21 cellular contexts compared by ENCODE assay signal in the genomic region with DNA sequence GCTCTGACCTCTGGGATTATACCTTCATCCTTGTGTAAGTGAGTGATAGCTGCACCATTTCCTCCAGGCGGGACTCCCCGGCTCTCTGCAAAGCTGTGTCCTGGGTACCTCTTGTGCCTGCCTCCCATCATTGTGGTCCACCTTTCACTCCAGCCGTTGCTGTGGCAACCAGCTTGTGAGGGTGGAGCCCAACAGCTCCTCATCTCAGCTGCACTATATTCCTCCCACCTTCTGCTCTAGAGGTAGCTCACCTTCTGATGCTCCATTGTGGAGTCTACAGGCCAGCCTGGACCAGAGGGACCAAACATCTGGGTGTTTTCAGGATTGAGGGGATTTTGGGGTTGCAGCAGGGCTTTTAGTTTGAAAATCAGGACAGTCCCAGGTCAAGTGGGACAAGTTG.
"Had no signal": no experiment of that assay in that cellular context is flagged by ENCODE, and none has a peak within 500 bp of the region (broad histone marks: within the 10 kb centered on the region; RNA-seq: fewer than 3 reads in every experiment).

No MANE protein-coding gene starts in this region.

- H3K9me3 ChIP-seq: adrenal gland, esophagus muscularis mucosa, thoracic aorta had no signal

- H3K36me3 Mint-ChIP-seq: activated CD8-positive, alpha-beta memory T cell treated with anti-CD3 and anti-CD28 coated beads, Interleukin-2, amount 10 ng/mL, durations not matched to agents 7 days and 5 days; activated naive CD8-positive, alpha-beta T cell; type B pancreatic cell had no signal

- H3K36me3 ChIP-seq: adrenal gland, esophagus muscularis mucosa, thoracic aorta had no signal

- ATAC-seq: activated CD8-positive, alpha-beta memory T cell treated with anti-CD3 and anti-CD28 coated beads, Interleukin-2, amount 10 ng/mL, durations not matched to agents 7 days and 5 days; activated CD8-positive, alpha-beta T cell treated with anti-CD3 and anti-CD28 coated beads for 36 hours; effector memory CD8-positive, alpha-beta T cell had no signal

- H3K27me3 Mint-ChIP-seq: activated CD4-positive, alpha-beta T cell treated with anti-CD3 and anti-CD28 coated beads, Interleukin-2, amount 10 ng/mL, durations not matched to agents 7 days and 5 days; activated CD8-positive, alpha-beta memory T cell treated with anti-CD3 and anti-CD28 coated beads, Interleukin-2, amount 10 ng/mL, durations not matched to agents 7 days and 5 days; activated naive CD8-positive, alpha-beta T cell; effector memory CD8-positive, alpha-beta T cell had no signal

- H3K9me3 Mint-ChIP-seq: activated CD8-positive, alpha-beta T cell treated with anti-CD3 and anti-CD28 coated beads for 36 hours; activated T-helper 1 cell treated with anti-CD3 and anti-CD28 coated beads, Interleukin-12 subunit alpha, Interleukin-12 subunit beta, Interleukin-2, Interleukin-4 antibody, amounts not matched to agents 30 ng/mL and 10 ng/mL and 1 ng/mL, durations not matched to agents 14 hours and 24 hours and 36 hours; type B pancreatic cell had no signal

- H3K27me3 ChIP-seq: adrenal gland had no signal

- DNase-seq: activated CD4-positive, alpha-beta T cell treated with anti-CD3 and anti-CD28 coated beads, Interleukin-2, amount 10 ng/mL, durations not matched to agents 7 days and 5 days; activated CD4-positive, CD25-positive, alpha-beta regulatory T cell treated with anti-CD3 and anti-CD28 coated beads, Interleukin-2, amount 50 U/mL, for 72 hours; activated CD8-positive, alpha-beta memory T cell treated with anti-CD3 and anti-CD28 coated beads, Interleukin-2, amount 10 ng/mL, durations not matched to agents 7 days and 5 days; activated CD8-positive, alpha-beta T cell treated with anti-CD3 and anti-CD28 coated beads for 36 hours; activated gamma-delta T cell treated with Interleukin-2 at 50 U/mL for 16 hours; central memory CD4-positive, alpha-beta T cell; dorsolateral prefrontal cortex; effector memory CD8-positive, alpha-beta T cell; hippocampal formation; left cardiac atrium; retina; stimulated activated CD4-positive, alpha-beta T cell treated with anti-CD3 and anti-CD28 coated beads, Interleukin-4, amount 100 ng/mL, for 24 hours; stimulated activated naive CD4-positive, alpha-beta T cell treated with Interleukin-2 at 50 U/mL for 16 hours; T-helper 2 cell had no signal

- H3K4me1 ChIP-seq: adrenal gland, esophagus muscularis mucosa had no signal

- H3K4me3 Mint-ChIP-seq: activated CD4-positive, alpha-beta T cell treated with anti-CD3 and anti-CD28 coated beads, Interleukin-2, amount 10 ng/mL, durations not matched to agents 7 days and 5 days; activated CD8-positive, alpha-beta memory T cell treated with anti-CD3 and anti-CD28 coated beads, Interleukin-2, amount 10 ng/mL, durations not matched to agents 7 days and 5 days; activated CD8-positive, alpha-beta T cell treated with anti-CD3 and anti-CD28 coated beads for 36 hours; activated naive CD8-positive, alpha-beta T cell; activated T-helper 1 cell treated with anti-CD3 and anti-CD28 coated beads, Interleukin-12 subunit alpha, Interleukin-12 subunit beta, Interleukin-2, Interleukin-4 antibody, amounts not matched to agents 30 ng/mL and 10 ng/mL and 1 ng/mL, durations not matched to agents 14 hours and 24 hours and 36 hours; type B pancreatic cell had no signal

- H3K4me3 ChIP-seq: adrenal gland, dorsolateral prefrontal cortex, esophagus muscularis mucosa, thoracic aorta had no signal

- H3K27ac ChIP-seq: adrenal gland, dorsolateral prefrontal cortex, esophagus muscularis mucosa, thoracic aorta had no signal

- H3K27ac Mint-ChIP-seq: activated CD4-positive, alpha-beta T cell treated with anti-CD3 and anti-CD28 coated beads, Interleukin-2, amount 10 ng/mL, durations not matched to agents 7 days and 5 days; activated CD8-positive, alpha-beta memory T cell treated with anti-CD3 and anti-CD28 coated beads, Interleukin-2, amount 10 ng/mL, durations not matched to agents 7 days and 5 days; activated CD8-positive, alpha-beta T cell treated with anti-CD3 and anti-CD28 coated beads for 36 hours; activated naive CD8-positive, alpha-beta T cell; activated T-helper 1 cell treated with anti-CD3 and anti-CD28 coated beads, Interleukin-12 subunit alpha, Interleukin-12 subunit beta, Interleukin-2, Interleukin-4 antibody, amounts not matched to agents 30 ng/mL and 10 ng/mL and 1 ng/mL, durations not matched to agents 14 hours and 24 hours and 36 hours; progenitor cell of endocrine pancreas; type B pancreatic cell had no signal
